16 cellular contexts compared by ENCODE assay signal in genomic region chr16:19929062-19929511, GRCh38. TPM values are rescaled to one million over a fixed set of nuclear protein-coding genes. Genes with fewer than 3 reads are reported as not detected.
DNase-seq lines count a peak whose midpoint lies in the region; ATAC-seq, FAIRE-seq and TF ChIP-seq lines count a peak whose summit lies in the region.
"Had no signal": no experiment of that assay in that cellular context is flagged by ENCODE, and none has a peak within 500 bp of the region (broad histone marks: within the 10 kb centered on the region; RNA-seq: fewer than 3 reads in every experiment).

No MANE protein-coding gene starts in this region.

- H2BK5ac ChIP-seq in H1 (ENCODE audit: low read depth, low read length) (no peak overlapping the region), mesenchymal stem cell (ENCODE audit: low read depth, low read length, poor library complexity, severe bottlenecking) (no peak overlapping the region)

- H3K27ac ChIP-seq in H1 (ENCODE audit: low read depth, low read length) (no peak overlapping the region), mesenchymal stem cell (ENCODE audit: low read length, poor library complexity, severe bottlenecking) (no peak overlapping the region)
- H3K27ac ChIP-seq: 22Rv1, BLaER1 had no signal

- WGBS in H1 (ENCODE audit: extremely low coverage in 1 of 2, insufficient coverage in 1 of 2, insufficient read length in 1 of 2, insufficient replicate concordance in 2 of 2, low coverage in 1 of 2, low lambda C conversion rate in 2 of 2, missing lambda C conversion rate in 1 of 2), 2 experiments: 94% methylated on average over 12 of the region's 12 CpGs; no CpG with 5 or more reads in 1 of the 2 experiments
- 84% methylated on average over 12 of the region's 12 CpGs for WGBS in mesenchymal stem cell

- TF ChIP-seq RAD21 in H1 (IDR thresholded peaks at IDR 0.05 in 1 of 2, conservative IDR thresholded peaks at IDR 0.05 in 1 of 2; ENCODE audit: low read depth in 2 of 2, low read length in 2 of 2): no peak

- no peak for TF ChIP-seq CTCF in BE2C (IDR thresholded peaks at IDR 0.05; ENCODE audit: low read depth, low read length)
- no peak for TF ChIP-seq CTCF in H1 (IDR thresholded peaks at IDR 0.05; ENCODE audit: control extremely low read depth in 1 of 3, insufficient read depth in 1 of 3, low read depth in 1 of 3, low read length in 3 of 3)
- no peak for TF ChIP-seq CTCF in natural killer cell (IDR thresholded peaks at IDR 0.05)

- no peak overlapping the region for H4K5ac ChIP-seq in H1 (ENCODE audit: insufficient read length, low read depth, low read length)

- no peak overlapping the region for H3K4me2 ChIP-seq in H1 (ENCODE audit: insufficient read depth in 1 of 2, low read depth in 2 of 2, low read length in 2 of 2)
- no peak overlapping the region for H3K4me2 ChIP-seq in mesenchymal stem cell (ENCODE audit: low read length, poor library complexity, severe bottlenecking)
- H3K4me2 ChIP-seq: BLaER1 had no signal

- H3K23ac ChIP-seq in H1 (ENCODE audit: insufficient read length) (no peak overlapping the region), mesenchymal stem cell (ENCODE audit: low read length in 2 of 2) (no peak overlapping the region)

- DNase-seq in BE2C (peak; percentile 68), SK-N-DZ (ENCODE audit: low spot score) (peak; percentile 100), H1 (ENCODE audit: low read depth in 1 of 2, low spot score in 2 of 2) (no peak), mesenchymal stem cell (no peak), natural killer cell (no peak), superior temporal gyrus (ENCODE audit: extremely low spot score) (no peak)
- DNase-seq in stimulated activated CD4-positive, alpha-beta T cell treated with anti-CD3 and anti-CD28 coated beads, Interleukin-1b, Interleukin-23, amount 100 ng/mL, for 48 hours: no peak
- DNase-seq: Caco-2; CD8-positive, alpha-beta memory T cell; DMS53 had no signal

- no peaks in the 10 kb centered on the region for H3K27me3 ChIP-seq in BE2C
- H3K27me3 ChIP-seq in H1 (replicated peaks in 1 of 4; ENCODE audit: control insufficient read depth in 3 of 4, extremely low read depth in 1 of 4, insufficient read depth in 3 of 4, low read length in 3 of 4): no peaks in the 10 kb centered on the region
- H3K27me3 ChIP-seq in mesenchymal stem cell (ENCODE audit: control insufficient read depth in 1 of 2, insufficient read depth in 1 of 2, low read length in 2 of 2): peaks cover 3 to 29% of the 10 kb centered on the region in 2 experiments
- H3K27me3 ChIP-seq: BLaER1 had no signal

- intact Hi-C loops in natural killer cell (cut with micrococcal nuclease): no loop called here

- ATAC-seq in natural killer cell: no peak
- ATAC-seq in HG03108 (IDR thresholded peaks at IDR 0.05; ENCODE audit: unreplicated experiment): no peak
- ATAC-seq: HepG2 had no signal

- POLR2A ChIA-PET in H1 (lab: Charles Lee; ENCODE audit: partially characterized antibody): no interaction called here

- H3K9ac ChIP-seq in H1 (replicated peaks in 1 of 4; ENCODE audit: extremely low read depth in 1 of 4, low read depth in 3 of 4, low read length in 3 of 4) (no peak overlapping the region), mesenchymal stem cell (ENCODE audit: low read length) (no peak overlapping the region)
- H3K9ac ChIP-seq: BLaER1 had no signal

- no peak for TF ChIP-seq POLR2A in H1 (IDR thresholded peaks at IDR 0.05; ENCODE audit: control extremely low read depth in 1 of 2, low read depth in 2 of 2, low read length in 2 of 2)

- H2BK20ac ChIP-seq in H1 (ENCODE audit: low read length): peak overlapping the region; percentile 36; the same call in 1 of the 2 replicates

- H2AFZ ChIP-seq in H1 (ENCODE audit: low read length) (no peak overlapping the region), mesenchymal stem cell (ENCODE audit: low read depth, low read length) (no peak overlapping the region)

- no peaks in the 10 kb centered on the region for H3K4me1 Mint-ChIP-seq in natural killer cell
- H3K4me1 Mint-ChIP-seq: CD8-positive, alpha-beta memory T cell had no signal

- H2BK120ac ChIP-seq in H1 (replicated peaks; ENCODE audit: low read depth, low read length): no peak overlapping the region
- no peak overlapping the region for H2BK120ac ChIP-seq in mesenchymal stem cell (ENCODE audit: low read depth, low read length)

- H3K36me3 ChIP-seq in BE2C: no peaks in the 10 kb centered on the region
- H3K36me3 ChIP-seq in H1 (ENCODE audit: control insufficient read depth in 2 of 4, insufficient read depth in 4 of 4, low read length in 3 of 4): no peaks in the 10 kb centered on the region
- no peaks in the 10 kb centered on the region for H3K36me3 ChIP-seq in mesenchymal stem cell (ENCODE audit: control insufficient read depth in 1 of 2, insufficient read depth in 2 of 2, low read depth in 1 of 2, low read length in 2 of 2)
- H3K36me3 ChIP-seq: BLaER1 had no signal

- no peaks in the 10 kb centered on the region for H3K36me3 Mint-ChIP-seq in natural killer cell
- H3K36me3 Mint-ChIP-seq: CD8-positive, alpha-beta memory T cell had no signal

- H3K4ac ChIP-seq in H1 (replicated peaks; ENCODE audit: insufficient read length, low read depth, low read length) (no peak overlapping the region), mesenchymal stem cell (ENCODE audit: low read depth in 1 of 2, low read length in 2 of 2) (no peak overlapping the region)

- no peaks in the 10 kb centered on the region; the same call in 1 of the 2 replicates for H3K23me2 ChIP-seq in H1 (ENCODE audit: low read depth, low read length)

- CTCF ChIA-PET in H1 (lab: Charles Lee; ENCODE audit: partially characterized antibody): interaction anchor here (1.1 to 1.4 kb wide), 3 partner anchors 20 to 51 kb away, joined by 3 to 5 read pairs (median 4); no protein-coding TSS in a partner anchor

- H3K9me3 Mint-ChIP-seq in natural killer cell: no peaks in the 10 kb centered on the region
- H3K9me3 Mint-ChIP-seq: CD8-positive, alpha-beta memory T cell had no signal

- no peak overlapping the region for H3K27ac Mint-ChIP-seq in natural killer cell
- H3K27ac Mint-ChIP-seq: CD8-positive, alpha-beta memory T cell had no signal

- H4K20me1 ChIP-seq in H1 (replicated peaks in 1 of 2; ENCODE audit: control insufficient read depth in 1 of 2, insufficient read depth in 2 of 2, low read length in 2 of 2): no peaks in the 10 kb centered on the region
- H4K20me1 ChIP-seq: BLaER1 had no signal

- no peak overlapping the region for H4K8ac ChIP-seq in H1 (ENCODE audit: extremely low read depth, insufficient read depth, low read length)
- no peak overlapping the region for H4K8ac ChIP-seq in mesenchymal stem cell (ENCODE audit: low read length)

- H3K27me3 Mint-ChIP-seq in natural killer cell (ENCODE audit: low read depth in 2 of 2): peaks cover 8 to 14% of the 10 kb centered on the region in 2 donors

- no peak for TF ChIP-seq EP300 in H1 (IDR thresholded peaks at IDR 0.05; ENCODE audit: borderline replicate concordance in 1 of 2, low read depth in 2 of 2, low read length in 2 of 2)

- no peak overlapping the region for H3K4me3 Mint-ChIP-seq in natural killer cell
- H3K4me3 Mint-ChIP-seq: CD8-positive, alpha-beta memory T cell had no signal

- H3K79me1 ChIP-seq in H1 (ENCODE audit: low read depth, low read length) (no peaks in the 10 kb centered on the region), mesenchymal stem cell (replicated peaks; ENCODE audit: low read length, poor library complexity, severe bottlenecking) (no peaks in the 10 kb centered on the region)

- no peak overlapping the region for H3K56ac ChIP-seq in H1 (replicated peaks; ENCODE audit: insufficient read length, low read depth, low read length)

- H2BK12ac ChIP-seq in H1 (ENCODE audit: low read depth, low read length): no peak overlapping the region
- H2BK12ac ChIP-seq in mesenchymal stem cell (ENCODE audit: low read length in 2 of 2): no peak overlapping the region

- H2BK15ac ChIP-seq in H1 (ENCODE audit: low read length) (no peak overlapping the region), mesenchymal stem cell (ENCODE audit: low read depth, poor library complexity, severe bottlenecking) (no peak overlapping the region)

- H4K91ac ChIP-seq in H1 (replicated peaks; ENCODE audit: insufficient read length, low read length): no peak overlapping the region
- H4K91ac ChIP-seq in mesenchymal stem cell (ENCODE audit: low read length): peak overlapping the region; percentile 75

- peaks cover 3% of the 10 kb centered on the region; the same call in 1 of the 2 replicates for H3K4me1 ChIP-seq in BE2C
- H3K4me1 ChIP-seq in H1 (replicated peaks in 1 of 4; ENCODE audit: control insufficient read depth in 3 of 4, insufficient read depth in 4 of 4, low read length in 3 of 4): peaks cover 0 to 3% (median under 1%) of the 10 kb centered on the region in 4 experiments; a peak in 3 of 7 replicates
- no peaks in the 10 kb centered on the region for H3K4me1 ChIP-seq in mesenchymal stem cell (ENCODE audit: control insufficient read depth, insufficient read depth, low read depth, low read length)
- H3K4me1 ChIP-seq: BLaER1, Caco-2 had no signal

- H3K79me2 ChIP-seq in H1 (ENCODE audit: control insufficient read depth in 1 of 2, insufficient read depth in 2 of 2, low read length in 2 of 2): no peaks in the 10 kb centered on the region

- no peaks in the 10 kb centered on the region for H3K9me3 ChIP-seq in BE2C
- peaks cover 0 to 4% of the 10 kb centered on the region in 2 experiments; a peak in 1 of 4 replicates for H3K9me3 ChIP-seq in H1 (ENCODE audit: insufficient read depth in 2 of 2, low read depth in 1 of 2, low read length in 1 of 2)
- H3K9me3 ChIP-seq in mesenchymal stem cell (ENCODE audit: control insufficient read depth, low read length): peaks cover 4% of the 10 kb centered on the region
- H3K9me3 ChIP-seq: BLaER1, Caco-2 had no signal

- H2AK5ac ChIP-seq in H1 (ENCODE audit: low read depth, low read length) (no peak overlapping the region), mesenchymal stem cell (ENCODE audit: low read length, severe bottlenecking) (no peak overlapping the region)

- H3K18ac ChIP-seq in H1 (ENCODE audit: extremely low read depth, low read length): no peak overlapping the region
- peak overlapping the region in 1 of 2 experiments; percentile 9 for H3K18ac ChIP-seq in mesenchymal stem cell (ENCODE audit: low read depth in 1 of 2, low read length in 2 of 2)

- H3K14ac ChIP-seq in H1 (ENCODE audit: insufficient read length) (no peak overlapping the region), mesenchymal stem cell (ENCODE audit: low read length in 2 of 2) (no peak overlapping the region)

- no peak for FAIRE-seq in H1 (lab: Jason Lieb, UNC)
- FAIRE-seq: H54, HepG2, HTR-8/SVneo had no signal

- H3K4me3 ChIP-seq in BE2C (ENCODE audit: low read depth, low read length): no peak overlapping the region
- H3K4me3 ChIP-seq in H1 (ENCODE audit: extremely low read depth in 1 of 4, insufficient read depth in 2 of 4, low read depth in 3 of 4, low read length in 4 of 4): no peak overlapping the region
- no peak overlapping the region for H3K4me3 ChIP-seq in mesenchymal stem cell (ENCODE audit: insufficient read depth in 1 of 2, low read depth in 1 of 2, low read length in 2 of 2)
- H3K4me3 ChIP-seq: BLaER1 had no signal

RNA-seq across cellular contexts. Expression of gene GPRC5B, which starts 44.4 kb away (rescaled TPM):
- 0.48 TPM for polyA plus RNA-seq in BE2C (2012; ENCODE audit: insufficient read depth, insufficient read length, low read depth)
- polyA plus RNA-seq in SK-N-DZ (2014; cell fraction: cytosol; rRNA removed): 11.0 and 12.8 TPM in 2 replicates
- 11.3 and 12.2 TPM in 2 replicates for polyA plus RNA-seq in SK-N-DZ (2014; cell fraction: nucleus; rRNA removed)
- total RNA-seq in H1 (2021; fragmentation: NEBNext Ultra II Directional; extraction: Animal tissue kit (Norgen Biotek cat#: 25700)): 106 and 109 TPM in 2 replicates
- 160 and 196 TPM in 2 replicates for polyA plus RNA-seq in H1 (2011; rRNA removed)
- 130 TPM for polyA plus RNA-seq in H1 (2011; cell fraction: cytosol; rRNA removed)
- polyA plus RNA-seq in H1 (2011; cell fraction: nucleus; rRNA removed): 137 TPM
- polyA plus RNA-seq in H1 (2012, experiment 1 of 2): 86.5 to 102 TPM (median 91.9 TPM) in 4 replicates
- polyA plus RNA-seq in H1 (2012, experiment 2 of 2): 82.1 TPM
- polyA plus RNA-seq in H1 (2013, experiment 1 of 2): 171 TPM
- polyA plus RNA-seq in H1 (2013, experiment 2 of 2): 188 TPM
- 99.0 and 101 TPM in 2 replicates for polyA minus RNA-seq in H1 (2011; rRNA and poly(A)+ RNA removed)
- polyA minus RNA-seq in H1 (2011; cell fraction: cytosol; rRNA and poly(A)+ RNA removed): 96.7 TPM
- 80.6 TPM for polyA minus RNA-seq in H1 (2011; cell fraction: nucleus; rRNA and poly(A)+ RNA removed)
- polyA plus RNA-seq in mesenchymal stem cell (2013, experiment 1 of 2): 47.0 TPM
- polyA plus RNA-seq in mesenchymal stem cell (2013, experiment 2 of 2): 51.7 TPM
- total RNA-seq in natural killer cell: not detected

Comparison
In these comparisons a context has a peak if more than half of its experiments do, and no peak if none do; other contexts are left out.
1. DNase-seq: peak in BE2C (single experiment) and SK-N-DZ (single experiment); none in H1 (0 of 2), mesenchymal stem cell (single experiment), stimulated activated CD4-positive, alpha-beta T cell treated with anti-CD3 and anti-CD28 coated beads, Interleukin-1b, Interleukin-23, amount 100 ng/mL, for 48 hours (single experiment), natural killer cell (single experiment) and superior temporal gyrus (single experiment).
2. RNA of gene GPRC5B, which starts 44.4 kb away (total RNA-seq): 106 to 109 TPM in H1; not detected in natural killer cell; every median in the first group is over 100 times any median in the second.